In genomic region chr9:133122605-133122934, GRCh38 we compare ENCODE assay signal across 14 cellular contexts.
DNase-seq lines count a peak whose midpoint lies in the region; ATAC-seq lines count a peak whose summit lies in the region.
"Had no signal": no experiment of that assay in that cellular context is flagged by ENCODE, and none has a peak within 500 bp of the region (broad histone marks: within the 10 kb centered on the region; RNA-seq: fewer than 3 reads in every experiment).

No MANE protein-coding gene starts in this region.

- no peak overlapping the region for H3K4me3 Mint-ChIP-seq in T-helper 2 cell treated with Interferon-gamma antibody and Interleukin-4, amounts not matched to agents 5 μg/mL and 100 μg/mL, for 36 hours
- no peak overlapping the region for H3K4me3 Mint-ChIP-seq in activated naive CD8-positive, alpha-beta T cell treated with anti-CD3 and anti-CD28 coated beads, Interleukin-2, amount 50 U/mL, for 24 hours
- no peak overlapping the region for H3K4me3 Mint-ChIP-seq in memory B cell

- H3K36me3 Mint-ChIP-seq in T-helper 2 cell treated with Interferon-gamma antibody and Interleukin-4, amounts not matched to agents 5 μg/mL and 100 μg/mL, for 36 hours (ENCODE audit: low read depth), result peaks cover 12% of the 10 kb centered on the region
- H3K36me3 Mint-ChIP-seq in activated naive CD8-positive, alpha-beta T cell treated with anti-CD3 and anti-CD28 coated beads, Interleukin-2, amount 50 U/mL, for 24 hours (ENCODE audit: low read depth), result peaks cover 2% of the 10 kb centered on the region
- no peaks in the 10 kb centered on the region for H3K36me3 Mint-ChIP-seq in memory B cell

- no peaks in the 10 kb centered on the region for H3K27me3 ChIP-seq in stomach smooth muscle (ENCODE audit: control insufficient read depth in 1 of 2, insufficient read depth in 2 of 2, low read length in 2 of 2)
- H3K27me3 ChIP-seq: tibial artery had no signal

- H3K4me1 Mint-ChIP-seq in T-helper 2 cell treated with Interferon-gamma antibody and Interleukin-4, amounts not matched to agents 5 μg/mL and 100 μg/mL, for 36 hours (ENCODE audit: low read depth), result peaks cover 36% of the 10 kb centered on the region
- peaks cover 68% of the 10 kb centered on the region for H3K4me1 Mint-ChIP-seq in activated naive CD8-positive, alpha-beta T cell treated with anti-CD3 and anti-CD28 coated beads, Interleukin-2, amount 50 U/mL, for 24 hours
- H3K4me1 Mint-ChIP-seq in memory B cell, result peaks cover 45% of the 10 kb centered on the region

- no peaks in the 10 kb centered on the region for H3K36me3 ChIP-seq in stomach smooth muscle (ENCODE audit: control insufficient read depth in 2 of 2, insufficient read depth in 2 of 2, low read length in 2 of 2)
- H3K36me3 ChIP-seq: tibial artery had no signal

- no peaks in the 10 kb centered on the region for H3K9me3 ChIP-seq in stomach smooth muscle (ENCODE audit: control insufficient read depth in 2 of 2, low read length in 2 of 2)
- H3K9me3 ChIP-seq: A549, tibial artery had no signal

- H3K4me3 ChIP-seq in stomach smooth muscle (ENCODE audit: low read length in 2 of 2), result no peak overlapping the region
- H3K4me3 ChIP-seq: A549, tibial artery had no signal

- ATAC-seq in activated naive CD8-positive, alpha-beta T cell treated with anti-CD3 and anti-CD28 coated beads, Interleukin-2, amount 50 U/mL, for 24 hours, result no peak
- no peak for ATAC-seq in memory B cell (ENCODE audit: low read depth)
- ATAC-seq in HG02884 (IDR thresholded peaks at IDR 0.05; ENCODE audit: unreplicated experiment), result no peak
- ATAC-seq in HG03095 (IDR thresholded peaks at IDR 0.05; ENCODE audit: unreplicated experiment), result no peak
- ATAC-seq: PC-3 had no signal

- no peak for DNase-seq in T-helper 2 cell treated with Interferon-gamma antibody and Interleukin-4, amounts not matched to agents 5 μg/mL and 100 μg/mL, for 36 hours (ENCODE audit: low spot score)
- DNase-seq in T-helper 2 cell (no peak), memory B cell (ENCODE audit: low spot score in 2 of 2) (no peak), OCI-M1 (lab: John Stamatoyannopoulos, UW) (no peak)
- DNase-seq in activated naive CD8-positive, alpha-beta T cell treated with anti-CD3 and anti-CD28 coated beads, Interleukin-2, amount 50 U/mL, for 24 hours, result no peak
- DNase-seq: effector CD8-positive, alpha-beta T cell; NCI-H2107; PC-3; stimulated activated CD4-positive, alpha-beta T cell treated with anti-CD3 and anti-CD28 coated beads, Interleukin-2, amount 100 ng/mL, for 48 hours had no signal

- H3K27me3 Mint-ChIP-seq in T-helper 2 cell treated with Interferon-gamma antibody and Interleukin-4, amounts not matched to agents 5 μg/mL and 100 μg/mL, for 36 hours (ENCODE audit: low read depth), result no peaks in the 10 kb centered on the region
- no peaks in the 10 kb centered on the region for H3K27me3 Mint-ChIP-seq in activated naive CD8-positive, alpha-beta T cell treated with anti-CD3 and anti-CD28 coated beads, Interleukin-2, amount 50 U/mL, for 24 hours
- no peaks in the 10 kb centered on the region for H3K27me3 Mint-ChIP-seq in memory B cell

- H3K9ac ChIP-seq in stomach smooth muscle (ENCODE audit: low read length in 2 of 2), result no peak overlapping the region

- peak overlapping the region; percentile 11 for H3K27ac ChIP-seq in stomach smooth muscle (ENCODE audit: low read length)

- no peaks in the 10 kb centered on the region for H3K9me3 Mint-ChIP-seq in T-helper 2 cell treated with Interferon-gamma antibody and Interleukin-4, amounts not matched to agents 5 μg/mL and 100 μg/mL, for 36 hours
- H3K9me3 Mint-ChIP-seq in activated naive CD8-positive, alpha-beta T cell treated with anti-CD3 and anti-CD28 coated beads, Interleukin-2, amount 50 U/mL, for 24 hours, result no peaks in the 10 kb centered on the region
- H3K9me3 Mint-ChIP-seq in memory B cell, result no peaks in the 10 kb centered on the region

- peaks cover 54% of the 10 kb centered on the region for H3K4me1 ChIP-seq in stomach smooth muscle (ENCODE audit: control insufficient read depth, insufficient read depth, low read length)

- peak overlapping the region; percentile 90 for H3K27ac Mint-ChIP-seq in T-helper 2 cell treated with Interferon-gamma antibody and Interleukin-4, amounts not matched to agents 5 μg/mL and 100 μg/mL, for 36 hours
- peak overlapping the region; percentile 62 for H3K27ac Mint-ChIP-seq in activated naive CD8-positive, alpha-beta T cell treated with anti-CD3 and anti-CD28 coated beads, Interleukin-2, amount 50 U/mL, for 24 hours
- H3K27ac Mint-ChIP-seq in memory B cell, result peak overlapping the region; percentile 97
